ENCODE assay signal across 19 cellular contexts in the genomic region with DNA sequence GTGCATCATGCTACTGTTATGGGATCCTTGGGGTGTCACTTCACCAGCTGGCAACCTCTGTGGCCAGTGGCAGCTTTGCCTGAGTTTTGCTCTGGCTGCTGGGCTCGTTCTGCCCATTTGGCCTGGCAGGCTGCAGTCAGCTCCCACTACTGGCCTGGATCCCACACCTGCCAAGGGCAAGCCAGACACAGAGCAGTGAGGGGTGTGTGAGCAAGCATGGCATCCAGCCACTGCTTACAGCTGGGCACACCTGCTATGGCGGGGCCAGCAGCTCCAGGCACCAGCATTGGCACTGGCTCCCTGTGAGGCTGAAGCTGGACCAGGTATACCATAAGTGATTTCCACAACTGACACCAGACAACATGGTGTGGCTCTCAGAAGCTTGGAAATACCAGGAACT.
"Had no signal": no experiment of that assay in that cellular context is flagged by ENCODE, and none has a peak within 500 bp of the region (broad histone marks: within the 10 kb centered on the region; RNA-seq: fewer than 3 reads in every experiment).

No MANE protein-coding gene starts in this region.

- H3K9ac ChIP-seq: KMS-11, SK-N-SH had no signal

- ATAC-seq: K562 had no signal

- H3K9me3 ChIP-seq: SK-N-SH had no signal

- DNase-seq: Kasumi-1, MM.1S, NCI-H1092 treated with DMSO at 0.1 percent for 48 hours, NCI-H1436, NCI-H187, NCI-H2029, NCI-H2081 treated with DMSO at 0.1 percent for 48 hours, NCI-H2171 treated with DMSO at 0.1 percent for 48 hours, NCI-H446, NCI-H510A, NCI-H524 treated with DMSO at 0.1 percent for 48 hours, NCI-H69, NCI-H774, RPMI8226, SHP77, SK-N-SH had no signal

- H3K9me2 ChIP-seq: SK-N-SH had no signal

- H3K4me2 ChIP-seq: KMS-11, SK-N-SH had no signal

- H3K4me3 ChIP-seq: K562 had no signal

- H3K27ac ChIP-seq: HL-60, KMS-11 had no signal
